Comparison of ENCODE assay signal across 18 cellular contexts in the genomic region with DNA sequence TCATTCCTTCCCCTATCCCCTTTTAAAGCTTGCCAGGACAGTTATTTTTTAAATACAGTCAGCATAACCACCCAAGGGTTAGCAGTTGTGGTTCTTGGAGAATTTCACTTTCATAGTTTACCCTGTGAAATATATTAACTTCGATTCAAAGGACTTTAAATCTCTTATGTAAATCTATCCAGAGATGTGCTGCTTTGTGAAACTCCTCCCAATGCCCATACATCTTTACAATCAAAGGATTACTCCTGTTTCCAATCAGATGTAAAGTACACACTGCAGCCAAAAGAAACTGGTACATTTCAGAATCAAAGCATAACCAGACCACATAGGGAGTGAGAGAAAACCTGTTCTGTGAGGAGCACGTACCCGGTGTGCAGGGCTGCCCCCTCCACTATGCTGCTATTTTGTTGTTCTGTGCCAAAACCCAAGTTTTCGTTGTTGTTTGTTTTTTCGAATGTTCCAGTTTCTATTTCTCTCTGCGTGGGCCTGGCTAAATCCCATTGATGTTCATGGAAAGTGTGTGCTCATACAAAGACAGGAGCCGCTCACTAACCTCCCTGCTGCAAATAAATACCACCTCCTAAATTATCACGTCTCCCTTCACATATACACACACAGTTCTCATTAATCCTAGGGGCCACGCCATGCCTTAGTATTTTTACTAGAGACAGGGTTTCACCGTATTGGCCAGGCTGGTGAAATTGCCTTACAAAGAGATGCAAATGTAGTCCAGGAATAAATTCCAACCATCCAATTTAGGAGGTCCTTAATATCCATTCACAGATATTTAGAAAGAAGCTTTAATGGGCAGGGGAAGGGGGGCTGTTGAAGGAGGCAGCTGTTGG. TPM values are rescaled to one million over a fixed set of nuclear protein-coding genes. Genes with fewer than 3 reads are reported as not detected.
DNase-seq lines count a peak whose midpoint lies in the region; ATAC-seq, FAIRE-seq and TF ChIP-seq lines count a peak whose summit lies in the region.
"Had no signal": no experiment of that assay in that cellular context is flagged by ENCODE, and none has a peak within 500 bp of the region (broad histone marks: within the 10 kb centered on the region; RNA-seq: fewer than 3 reads in every experiment).

No MANE protein-coding gene starts in this region.

- H2AFZ ChIP-seq in HepG2 (ENCODE audit: low read length): no peak overlapping the region

- intact Hi-C loops in HepG2 (cut with micrococcal nuclease; ENCODE audit: unreplicated experiment) (no loop called here), right lobe of liver (cut with DNase I) (no loop called here)

- H3K4me1 ChIP-seq in HepG2 (ENCODE audit: insufficient read depth, low read length): peaks cover 45% of the 10 kb centered on the region
- no peaks in the 10 kb centered on the region for H3K4me1 ChIP-seq in right lobe of liver
- H3K4me1 ChIP-seq in endodermal cell (ENCODE audit: control insufficient read depth, insufficient read depth, low read length): peaks cover 5% of the 10 kb centered on the region
- H3K4me1 ChIP-seq: adrenal gland, lower lobe of right lung had no signal

- 73% methylated on average over 10 of the region's 10 CpGs for WGBS in HepG2 (ENCODE audit: low lambda C conversion rate)
- 72% methylated on average over 10 of the region's 10 CpGs for WGBS in right lobe of liver (ENCODE audit: insufficient coverage, low coverage, low lambda C conversion rate, missing lambda C conversion rate)
- WGBS in endodermal cell (ENCODE audit: insufficient coverage in 1 of 2, insufficient read length in 1 of 2), 2 experiments: 70 to 87% methylated on average over 7 to 10 of the region's 10 CpGs

- TF ChIP-seq CTCF in HepG2 (CRISPR knock-in tag; IDR thresholded peaks at IDR 0.05): no peak
- TF ChIP-seq CTCF in right lobe of liver (IDR thresholded peaks at IDR 0.05): no peak
- no peak for TF ChIP-seq CTCF in WI38 (IDR thresholded peaks at IDR 0.05; ENCODE audit: low read depth, low read length)
- TF ChIP-seq CTCF in glutamatergic neuron (IDR thresholded peaks at IDR 0.05; ENCODE audit: partially characterized antibody, unreplicated experiment): no peak
- TF ChIP-seq CTCF in type B pancreatic cell (conservative IDR thresholded peaks at IDR 0.05): no peak
- no peak for TF ChIP-seq CTCF in endodermal cell (conservative IDR thresholded peaks at IDR 0.05)

- H3K9me3 Mint-ChIP-seq in glutamatergic neuron (ENCODE audit: unreplicated experiment) (no peaks in the 10 kb centered on the region), type B pancreatic cell (no peaks in the 10 kb centered on the region), endodermal cell (no peaks in the 10 kb centered on the region)
- H3K9me3 Mint-ChIP-seq: T-cell had no signal

- no peak for ATAC-seq in HepG2
- no peak for ATAC-seq in right lobe of liver
- ATAC-seq: lower lobe of right lung; naive thymus-derived CD8-positive, alpha-beta T cell; T-cell had no signal

- H3K4me3 Mint-ChIP-seq in glutamatergic neuron (ENCODE audit: unreplicated experiment) (no peak overlapping the region), type B pancreatic cell (peak overlapping the region; percentile 2), endodermal cell (no peak overlapping the region)
- H3K4me3 Mint-ChIP-seq: naive thymus-derived CD8-positive, alpha-beta T cell; T-cell had no signal

- H3K27me3 Mint-ChIP-seq in glutamatergic neuron (ENCODE audit: unreplicated experiment) (no peaks in the 10 kb centered on the region), type B pancreatic cell (no peaks in the 10 kb centered on the region), endodermal cell (ENCODE audit: insufficient read depth) (no peaks in the 10 kb centered on the region)

- H3K27ac ChIP-seq in HepG2 (ENCODE audit: extremely low read length, insufficient read depth, low read length) (peak overlapping the region; percentile 8), right lobe of liver (no peak overlapping the region), endodermal cell (ENCODE audit: low read depth, low read length) (no peak overlapping the region)
- H3K27ac ChIP-seq: adrenal gland, lower lobe of right lung, RWPE1, suprapubic skin had no signal

- no peaks in the 10 kb centered on the region for H3K27me3 ChIP-seq in HepG2 (ENCODE audit: control insufficient read depth in 1 of 2, insufficient read depth in 2 of 2, low read length in 2 of 2)
- no peaks in the 10 kb centered on the region for H3K27me3 ChIP-seq in right lobe of liver
- no peaks in the 10 kb centered on the region for H3K27me3 ChIP-seq in endodermal cell (ENCODE audit: control insufficient read depth, insufficient read depth, low read length, poor library complexity, severe bottlenecking)
- H3K27me3 ChIP-seq: adrenal gland, suprapubic skin had no signal

- no peak for TF ChIP-seq RAD21 in HepG2 (CRISPR knock-in tag; IDR thresholded peaks at IDR 0.05)

- H3K27ac Mint-ChIP-seq in glutamatergic neuron (ENCODE audit: unreplicated experiment) (peak overlapping the region; percentile 73), type B pancreatic cell (peak overlapping the region; percentile 15), endodermal cell (no peak overlapping the region)
- H3K27ac Mint-ChIP-seq: naive thymus-derived CD8-positive, alpha-beta T cell; T-cell had no signal

- H4K20me1 ChIP-seq in HepG2 (ENCODE audit: insufficient read depth, low read length): no peaks in the 10 kb centered on the region

- H3K9ac ChIP-seq in HepG2 (ENCODE audit: insufficient read depth, low read depth, low read length) (no peak overlapping the region), endodermal cell (ENCODE audit: extremely low read depth, low read length, poor library complexity, severe bottlenecking) (no peak overlapping the region)

- H3K36me3 ChIP-seq in HepG2 (replicated peaks in 1 of 2; ENCODE audit: control insufficient read depth in 1 of 2, insufficient read depth in 2 of 2, low read length in 2 of 2) (0 out of 5 replicates have a peak, but pooled peaks cover 0 to 2% of the 10 kb centered on the region in 2 experiments), right lobe of liver (no peaks in the 10 kb centered on the region), endodermal cell (ENCODE audit: control insufficient read depth, insufficient read depth, low read length) (peaks cover 6% of the 10 kb centered on the region)
- H3K36me3 ChIP-seq: adrenal gland, lower lobe of right lung, suprapubic skin had no signal

- FAIRE-seq in HepG2 (lab: Jason Lieb, UNC): no peak
- FAIRE-seq: GM18507 had no signal

- no peaks in the 10 kb centered on the region for H3K79me2 ChIP-seq in HepG2 (ENCODE audit: insufficient read depth, low read length)

- H3K4me1 Mint-ChIP-seq in glutamatergic neuron (ENCODE audit: low read depth, unreplicated experiment): peaks cover 23% of the 10 kb centered on the region
- peaks cover 43% of the 10 kb centered on the region for H3K4me1 Mint-ChIP-seq in type B pancreatic cell (ENCODE audit: unreplicated experiment)
- peaks cover 38% of the 10 kb centered on the region for H3K4me1 Mint-ChIP-seq in endodermal cell

- no peak overlapping the region for H3K4me3 ChIP-seq in HepG2 (replicated peaks in 1 of 3; ENCODE audit: insufficient read depth in 1 of 3, low read depth in 2 of 3, low read length in 3 of 3)
- H3K4me3 ChIP-seq in right lobe of liver: no peak overlapping the region
- peak overlapping the region; percentile 27; the same call in 1 of the 2 replicates for H3K4me3 ChIP-seq in WI38 (ENCODE audit: low read depth, low read length)
- H3K4me3 ChIP-seq in endodermal cell (ENCODE audit: low read length): no peak overlapping the region
- H3K4me3 ChIP-seq: adrenal gland, lower lobe of right lung, suprapubic skin had no signal

- CTCF ChIA-PET in HepG2 (lab: Yijun Ruan, JAX; ENCODE audit: low intra/inter-chr PET ratio, low total read pairs): no interaction called here

- TF ChIP-seq EP300 in HepG2 (IDR thresholded peaks at IDR 0.05; ENCODE audit: low read depth in 2 of 2, low read length in 2 of 2): no peak
- no peak for TF ChIP-seq EP300 in HepG2 (CRISPR knock-in tag; IDR thresholded peaks at IDR 0.05; ENCODE audit: borderline replicate concordance)

- TF ChIP-seq POLR2A in HepG2 (IDR thresholded peaks at IDR 0.05; ENCODE audit: insufficient read depth in 1 of 2, low read depth in 2 of 2, low read length in 2 of 2) (no peak), right lobe of liver (IDR thresholded peaks at IDR 0.05) (no peak)

- no TSS peak for BruUV-seq in HepG2 (replicated peaks; lab: Mats Ljungman, UMichigan)

- no peaks in the 10 kb centered on the region for H3K9me3 ChIP-seq in HepG2 (ENCODE audit: low read length)
- H3K9me3 ChIP-seq in right lobe of liver: no peaks in the 10 kb centered on the region
- no peaks in the 10 kb centered on the region for H3K9me3 ChIP-seq in endodermal cell (ENCODE audit: control insufficient read depth, low read length)
- H3K9me3 ChIP-seq: adrenal gland, lower lobe of right lung, suprapubic skin had no signal

- no peak overlapping the region for H3K4me2 ChIP-seq in HepG2 (ENCODE audit: low read depth, low read length)

- POLR2A ChIA-PET in HepG2 (lab: Yijun Ruan, JAX): no interaction called here

- in situ Hi-C loops in HepG2 (cut with HindIII; ENCODE audit: extremely low pct_ligation_motif_present, low pct_unique_long_range_greater_than_20kb): no loop called here

- DNase-seq in HepG2 (ENCODE audit: low spot score): no peak
- DNase-seq in right lobe of liver: no peak
- DNase-seq in glutamatergic neuron: no peak
- DNase-seq in type B pancreatic cell (ENCODE audit: extremely low spot score, unreplicated experiment): no peak
- DNase-seq in GM19238 (ENCODE audit: insufficient read length, low spot score): no peak
- no peak for DNase-seq in endodermal cell
- no peak for DNase-seq in AML-193 (lab: John Stamatoyannopoulos, UW)
- DNase-seq: activated CD4-positive, CD25-positive, alpha-beta regulatory T cell treated with anti-CD3 and anti-CD28 coated beads, Interleukin-2, amount 50 U/mL, for 72 hours; adrenal gland; DMS 273 treated with DMSO at 0.1 percent for 48 hours; lower lobe of right lung; naive thymus-derived CD8-positive, alpha-beta T cell; NCI-H2029 treated with DMSO at 0.1 percent for 48 hours; T-cell had no signal

- H3K36me3 Mint-ChIP-seq in glutamatergic neuron (ENCODE audit: unreplicated experiment): no peaks in the 10 kb centered on the region
- H3K36me3 Mint-ChIP-seq in type B pancreatic cell: peaks cover 14% of the 10 kb centered on the region
- H3K36me3 Mint-ChIP-seq in endodermal cell (ENCODE audit: low read depth): peaks cover 25% of the 10 kb centered on the region
- H3K36me3 Mint-ChIP-seq: naive thymus-derived CD8-positive, alpha-beta T cell; T-cell had no signal

RNA-seq across cellular contexts. Expression of gene ATP9A, which starts 52.9 kb away (rescaled TPM):
- total RNA-seq in HepG2 (2016; rRNA removed; fragmentation: Illumina TruSeq; extraction: Trizol) (11.0 and 11.8 TPM in 2 replicates), right lobe of liver (10 to 100 TPM; 10.5 to 17.4 (median 13.0) TPM), glutamatergic neuron (ENCODE audit: unreplicated experiment) (66.1 TPM), type B pancreatic cell (ENCODE audit: low replicate concordance) (43.5 and 55.8 TPM in 2 replicates), endodermal cell (10 to 100 TPM; 26.7 to 27.9 TPM)
- 2.4 and 3.0 TPM in 2 replicates for total RNA-seq in HepG2 (2016; cell fraction: cytosol; rRNA removed; fragmentation: Illumina TruSeq; extraction: Trizol; ENCODE audit: low read depth)
- 10.1 and 11.8 TPM in 2 replicates for total RNA-seq in HepG2 (2016; cell fraction: insoluble cytoplasmic fraction; rRNA removed; fragmentation: Illumina TruSeq; extraction: Trizol)
- 5.1 and 5.8 TPM in 2 replicates for total RNA-seq in HepG2 (2016; cell fraction: membrane; rRNA removed; fragmentation: Illumina TruSeq; extraction: Trizol)
- total RNA-seq in HepG2 (2016; cell fraction: nucleus; rRNA removed; fragmentation: Illumina TruSeq; extraction: Trizol): 13.2 and 14.5 TPM in 2 replicates
- polyA plus RNA-seq in HepG2 (2011; rRNA removed): 18.5 and 19.2 TPM in 2 replicates
- 13.2 and 14.1 TPM in 2 replicates for polyA plus RNA-seq in HepG2 (2011; cell fraction: cytosol; rRNA removed)
- 31.8 and 35.3 TPM in 2 replicates for polyA plus RNA-seq in HepG2 (2011; cell fraction: nucleus; rRNA removed)
- polyA plus RNA-seq in HepG2 (2012): 23.4 and 25.1 TPM in 2 replicates
- polyA plus RNA-seq in HepG2 (2016; cell fraction: cytosol; fragmentation: Illumina TruSeq; extraction: Trizol; ENCODE audit: low read depth): 0.52 and 0.55 TPM in 2 replicates
- 6.8 and 7.8 TPM in 2 replicates for polyA plus RNA-seq in HepG2 (2016; cell fraction: insoluble cytoplasmic fraction; fragmentation: Illumina TruSeq; extraction: Trizol; ENCODE audit: low read depth)
- polyA plus RNA-seq in HepG2 (2016; cell fraction: membrane; fragmentation: Illumina TruSeq; extraction: Trizol; ENCODE audit: low read depth): 2.0 and 2.2 TPM in 2 replicates
- 14.8 and 15.7 TPM in 2 replicates for polyA plus RNA-seq in HepG2 (2016; cell fraction: nucleus; fragmentation: Illumina TruSeq; extraction: Trizol; ENCODE audit: insufficient read depth, low read depth)
- 30.7 and 75.7 TPM in 2 replicates for polyA minus RNA-seq in HepG2 (2011; rRNA and poly(A)+ RNA removed; ENCODE audit: low replicate concordance)
- 25.1 and 28.6 TPM in 2 replicates for polyA minus RNA-seq in HepG2 (2011; cell fraction: cytosol; rRNA and poly(A)+ RNA removed)
- 37.2 and 39.9 TPM in 2 replicates for polyA minus RNA-seq in HepG2 (2011; cell fraction: nucleus; rRNA and poly(A)+ RNA removed)
- 18.3 TPM for polyA plus RNA-seq in endodermal cell (2013, experiment 1 of 2)
- 17.1 TPM for polyA plus RNA-seq in endodermal cell (2013, experiment 2 of 2)
- polyA plus RNA-seq: naive thymus-derived CD8-positive, alpha-beta T cell had no signal
